In genomic region chr7:50266893-50267386, GRCh38 we compare ENCODE assay signal across 8 cellular contexts. TPM values are rescaled to one million over a fixed set of nuclear protein-coding genes. Genes with fewer than 3 reads are reported as not detected.
DNase-seq lines count a peak whose midpoint lies in the region; ATAC-seq and TF ChIP-seq lines count a peak whose summit lies in the region.

No MANE protein-coding gene starts in this region.

- POLR2A ChIA-PET in GM10248 (lab: Yijun Ruan, JAX), result interaction anchor here (1.3 kb wide), 1 partner anchor 16 kb away, joined by 5 read pairs; no protein-coding TSS in a partner anchor

- peak; percentile 59 for DNase-seq in GM10248 (ENCODE audit: extremely low spot score)
- peak; percentile 83 to 95 for DNase-seq in NOMO-1 (lab: John Stamatoyannopoulos, UW; ENCODE audit: unreplicated experiment in 2 of 2)
- peak; percentile 71 for DNase-seq in activated T-cell treated with anti-CD3 and anti-CD28 coated beads for 48 hours (ENCODE audit: low read depth)
- peak; percentile 13 for DNase-seq in pons (ENCODE audit: low spot score)
- no peak for DNase-seq in NCI-H146 treated with DMSO at 0.1 percent for 48 hours (lab: John Stamatoyannopoulos, UW; ENCODE audit: unreplicated experiment)
- DNase-seq in mesenteric fat pad (ENCODE audit: low spot score), result no peak
- no peak for DNase-seq in AG08396 (ENCODE audit: low spot score)

- CTCF ChIA-PET in GM10248 (lab: Yijun Ruan, JAX), result interaction anchor here (0.8 to 4.0 kb wide), 15 partner anchors 9 to 151 kb away, joined by 3 to 15 read pairs (median 4); partner anchors contain the start of gene IKZF1

- peak; percentile 49 for ATAC-seq in HG02571 (IDR thresholded peaks at IDR 0.05; ENCODE audit: unreplicated experiment)

- TF ChIP-seq CTCF in GM10248 (IDR thresholded peaks at IDR 0.05; ENCODE audit: control extremely low read depth, extremely low read depth, low read depth, missing control alignments), result no peak

RNA-seq across cellular contexts. Expression of gene IKZF1, which starts 37.6 kb away (rescaled TPM):
- 22.0 TPM for total RNA-seq in mesenteric fat pad

Comparison
In these comparisons a context has a peak if more than half of its experiments do, and no peak if none do; other contexts are left out.
1. DNase-seq: peak in GM10248 (single experiment), NOMO-1 (2 of 2), activated T-cell treated with anti-CD3 and anti-CD28 coated beads for 48 hours (single experiment) and pons (single experiment); none in NCI-H146 treated with DMSO at 0.1 percent for 48 hours (single experiment), mesenteric fat pad (single experiment) and AG08396 (single experiment).